ENCODE assay signal across 14 cellular contexts in genomic region chr2:122007577-122007976, GRCh38.
"Had no signal": no experiment of that assay in that cellular context is flagged by ENCODE, and none has a peak within 500 bp of the region (broad histone marks: within the 10 kb centered on the region; RNA-seq: fewer than 3 reads in every experiment).

No MANE protein-coding gene starts in this region.

- H3K27me3 ChIP-seq: adrenal gland, uterus had no signal

- H3K4me1 ChIP-seq: adrenal gland, uterus had no signal

- H3K36me3 ChIP-seq: adrenal gland, thoracic aorta, uterus had no signal

- H3K27ac Mint-ChIP-seq: activated CD8-positive, alpha-beta memory T cell treated with anti-CD3 and anti-CD28 coated beads, Interleukin-2, amount 10 ng/mL, durations not matched to agents 7 days and 5 days; activated naive CD4-positive, alpha-beta T cell treated with anti-CD3 and anti-CD28 coated beads, Interleukin-2, amount 50 U/mL, for 24 hours; stimulated activated effector memory CD8-positive, alpha-beta T cell treated with anti-CD3 and anti-CD28 coated beads, Interleukin-12 subunit alpha, Interleukin-12 subunit beta, amount 100 ng/mL, for 72 hours had no signal

- H3K9me3 Mint-ChIP-seq: activated naive CD4-positive, alpha-beta T cell treated with anti-CD3 and anti-CD28 coated beads, Interleukin-2, amount 50 U/mL, for 24 hours; activated T-cell treated with anti-CD3 and anti-CD28 coated beads, Interleukin-2, amount 50 U/mL, for 4 hours; stimulated activated effector memory CD8-positive, alpha-beta T cell treated with anti-CD3 and anti-CD28 coated beads, Interleukin-12 subunit alpha, Interleukin-12 subunit beta, amount 100 ng/mL, for 72 hours had no signal

- ATAC-seq: activated CD8-positive, alpha-beta memory T cell treated with anti-CD3 and anti-CD28 coated beads, Interleukin-2, amount 10 ng/mL, durations not matched to agents 7 days and 5 days; activated T-cell treated with anti-CD3 and anti-CD28 coated beads, Interleukin-2, amount 50 U/mL, for 4 hours; esophagus mucosa; stimulated activated effector memory CD8-positive, alpha-beta T cell treated with anti-CD3 and anti-CD28 coated beads, Interleukin-12 subunit alpha, Interleukin-12 subunit beta, amount 100 ng/mL, for 72 hours had no signal

- H3K9me3 ChIP-seq: adrenal gland, thoracic aorta, uterus had no signal

- H3K4me3 Mint-ChIP-seq: activated CD8-positive, alpha-beta memory T cell treated with anti-CD3 and anti-CD28 coated beads, Interleukin-2, amount 10 ng/mL, durations not matched to agents 7 days and 5 days; activated naive CD4-positive, alpha-beta T cell treated with anti-CD3 and anti-CD28 coated beads, Interleukin-2, amount 50 U/mL, for 24 hours; activated T-cell treated with anti-CD3 and anti-CD28 coated beads, Interleukin-2, amount 50 U/mL, for 4 hours; stimulated activated effector memory CD8-positive, alpha-beta T cell treated with anti-CD3 and anti-CD28 coated beads, Interleukin-12 subunit alpha, Interleukin-12 subunit beta, amount 100 ng/mL, for 72 hours had no signal

- H3K4me3 ChIP-seq: adrenal gland, thoracic aorta, uterus had no signal

- H3K36me3 Mint-ChIP-seq: activated CD8-positive, alpha-beta memory T cell treated with anti-CD3 and anti-CD28 coated beads, Interleukin-2, amount 10 ng/mL, durations not matched to agents 7 days and 5 days; activated naive CD4-positive, alpha-beta T cell treated with anti-CD3 and anti-CD28 coated beads, Interleukin-2, amount 50 U/mL, for 24 hours; stimulated activated effector memory CD8-positive, alpha-beta T cell treated with anti-CD3 and anti-CD28 coated beads, Interleukin-12 subunit alpha, Interleukin-12 subunit beta, amount 100 ng/mL, for 72 hours had no signal

- H3K4me1 Mint-ChIP-seq: activated CD8-positive, alpha-beta memory T cell treated with anti-CD3 and anti-CD28 coated beads, Interleukin-2, amount 10 ng/mL, durations not matched to agents 7 days and 5 days; activated naive CD4-positive, alpha-beta T cell treated with anti-CD3 and anti-CD28 coated beads, Interleukin-2, amount 50 U/mL, for 24 hours; stimulated activated effector memory CD8-positive, alpha-beta T cell treated with anti-CD3 and anti-CD28 coated beads, Interleukin-12 subunit alpha, Interleukin-12 subunit beta, amount 100 ng/mL, for 72 hours had no signal

- DNase-seq: activated CD4-positive, alpha-beta T cell treated with anti-CD3 and anti-CD28 coated beads, Interleukin-2, amount 50 U/mL, for 48 hours; activated CD8-positive, alpha-beta memory T cell treated with anti-CD3 and anti-CD28 coated beads, Interleukin-2, amount 10 ng/mL, durations not matched to agents 7 days and 5 days; activated effector memory CD4-positive, alpha-beta T cell treated with Interleukin-2 at 50 U/mL for 16 hours; activated T-cell treated with anti-CD3 and anti-CD28 coated beads, Interleukin-2, amount 50 U/mL, for 4 hours; adrenal gland; stimulated activated CD4-positive, alpha-beta T cell treated with anti-CD3 and anti-CD28 coated beads, Interleukin-12 subunit alpha, Interleukin-12 subunit beta, amount 100 ng/mL, for 4 hours; T-helper 1 cell; T1000; uterus had no signal

- H3K27ac ChIP-seq: adrenal gland, thoracic aorta, uterus, VCaP had no signal
